8 cellular contexts compared by ENCODE assay signal in genomic region chr1:115138973-115139372, GRCh38. TPM values are rescaled to one million over a fixed set of nuclear protein-coding genes. Genes with fewer than 3 reads are reported as not detected.
A peak's percentile ranks its signal among the peaks of the same experiment; 100 is the strongest.
DNase-seq lines count a peak whose midpoint lies in the region; ATAC-seq and TF ChIP-seq lines count a peak whose summit lies in the region.

No MANE protein-coding gene starts in this region.

- ATAC-seq in GM21447 (IDR thresholded peaks at IDR 0.05; ENCODE audit: unreplicated experiment), result peak; percentile 86
- peak; percentile 61 to 67 for ATAC-seq in naive B cell (ENCODE audit: low read depth in 2 of 2)
- ATAC-seq in stimulated activated effector memory CD8-positive, alpha-beta T cell treated with anti-CD3 and anti-CD28 coated beads, Interleukin-12 subunit alpha, Interleukin-12 subunit beta, amount 100 ng/mL, for 72 hours, result peak; percentile 82

- DNase-seq in Caco-2 (peak; percentile 76), KBM-7 (peak; percentile 75), activated T-cell treated with anti-CD3 and anti-CD28 coated beads for 24 hours (ENCODE audit: low read depth) (peak; percentile 43), erythroblast (lab: John Stamatoyannopoulos, UW) (peak; percentile 77 to 89), naive B cell (peak; percentile 3)
- peak; percentile 44 to 74 for DNase-seq in stimulated activated effector memory CD8-positive, alpha-beta T cell treated with anti-CD3 and anti-CD28 coated beads, Interleukin-12 subunit alpha, Interleukin-12 subunit beta, amount 100 ng/mL, for 72 hours (ENCODE audit: low spot score in 2 of 2)

- H3K36me3 Mint-ChIP-seq in Caco-2 (ENCODE audit: insufficient read depth, unreplicated experiment), result no peaks in the 10 kb centered on the region
- no peaks in the 10 kb centered on the region for H3K36me3 Mint-ChIP-seq in naive B cell
- H3K36me3 Mint-ChIP-seq in stimulated activated effector memory CD8-positive, alpha-beta T cell treated with anti-CD3 and anti-CD28 coated beads, Interleukin-12 subunit alpha, Interleukin-12 subunit beta, amount 100 ng/mL, for 72 hours, result no peaks in the 10 kb centered on the region

- TF ChIP-seq CTCF in Caco-2 (IDR thresholded peaks at IDR 0.05; ENCODE audit: insufficient read depth in 1 of 2, low read depth in 1 of 2, low read length in 1 of 2, severe bottlenecking in 1 of 2, unreplicated experiment in 1 of 2) (peak; percentile 66 to 73), OCI-LY3 (IDR thresholded peaks at IDR 0.05; ENCODE audit: low read depth, low read length) (peak; percentile 73)

- H2AFZ ChIP-seq in OCI-LY3 (ENCODE audit: low read depth, low read length), result peak overlapping the region; percentile 77; the same call in 1 of the 2 replicates

- POLR2A ChIA-PET in Caco-2 (lab: Charles Lee), result no interaction called here

- H3K9me3 ChIP-seq in Caco-2 (no peaks in the 10 kb centered on the region), OCI-LY3 (ENCODE audit: insufficient read depth, low read length) (no peaks in the 10 kb centered on the region)

- H3K4me3 Mint-ChIP-seq in Caco-2 (ENCODE audit: unreplicated experiment) (no peak overlapping the region), naive B cell (peak overlapping the region in 4 of 8 donors; percentile 29 to 73 (median 56))
- H3K4me3 Mint-ChIP-seq in stimulated activated effector memory CD8-positive, alpha-beta T cell treated with anti-CD3 and anti-CD28 coated beads, Interleukin-12 subunit alpha, Interleukin-12 subunit beta, amount 100 ng/mL, for 72 hours, result no peak overlapping the region

- no peaks in the 10 kb centered on the region for H3K36me3 ChIP-seq in Caco-2 (ENCODE audit: control insufficient read depth, insufficient read depth, low read length)
- no peaks in the 10 kb centered on the region for H3K36me3 ChIP-seq in OCI-LY3 (replicated peaks; ENCODE audit: low read depth, low read length)

- H3K27me3 Mint-ChIP-seq in Caco-2 (ENCODE audit: insufficient read depth, unreplicated experiment) (no peaks in the 10 kb centered on the region), naive B cell (peaks cover 44 to 73% (median 57%) of the 10 kb centered on the region in 3 donors)

- CTCF ChIA-PET in Caco-2 (lab: Charles Lee), result interaction anchor here (0.5 to 2.1 kb wide), 3 partner anchors 14 to 457 kb away, joined by 5 to 7 read pairs (median 6); no protein-coding TSS in a partner anchor

- peaks cover 13% of the 10 kb centered on the region for H3K4me1 ChIP-seq in Caco-2
- no peaks in the 10 kb centered on the region for H3K4me1 ChIP-seq in OCI-LY3 (ENCODE audit: low read length)

- H3K4me2 ChIP-seq in OCI-LY3 (ENCODE audit: low read length), result peak overlapping the region; percentile 79

- no peaks in the 10 kb centered on the region for H3K27me3 ChIP-seq in Caco-2 (replicated peaks; ENCODE audit: control insufficient read depth, insufficient read depth, low read length)
- H3K27me3 ChIP-seq in OCI-LY3 (ENCODE audit: low read depth, low read length), result no peaks in the 10 kb centered on the region; the same call in 1 of the 2 replicates

- no peak for TF ChIP-seq POLR2A in erythroblast (IDR thresholded peaks at IDR 0.05; ENCODE audit: low read length)

- H3K4me1 Mint-ChIP-seq in Caco-2 (ENCODE audit: low read depth, unreplicated experiment), result peaks cover 29% of the 10 kb centered on the region
- H3K4me1 Mint-ChIP-seq in naive B cell, result peaks cover 0 to 8% (median 5%) of the 10 kb centered on the region in 3 donors
- H3K4me1 Mint-ChIP-seq in stimulated activated effector memory CD8-positive, alpha-beta T cell treated with anti-CD3 and anti-CD28 coated beads, Interleukin-12 subunit alpha, Interleukin-12 subunit beta, amount 100 ng/mL, for 72 hours, result peaks cover 9% of the 10 kb centered on the region

- no peak overlapping the region for H3K9ac ChIP-seq in OCI-LY3 (ENCODE audit: low read length)

- in situ Hi-C loops in KBM-7 (cut with MboI; ENCODE audit: low pct_unique_long_range_greater_than_20kb, low sequenced_read_pairs), result loop anchor here (10.0 to 25.0 kb wide), 2 partner anchors 456 to 623 kb away; partner anchors contain the start of gene CASQ2

- no peak overlapping the region for H3K4me3 ChIP-seq in Caco-2 (ENCODE audit: low read depth, low read length)
- peak overlapping the region; percentile 63 for H3K4me3 ChIP-seq in OCI-LY3 (ENCODE audit: low read length)

- no peaks in the 10 kb centered on the region for H4K20me1 ChIP-seq in OCI-LY3 (ENCODE audit: insufficient read depth, low read length)

- intact Hi-C loops in Caco-2 (cut with micrococcal nuclease; ENCODE audit: unreplicated experiment), result loop anchor here (1.0 to 2.0 kb wide), 4 partner anchors 44 to 458 kb away; no protein-coding TSS in a partner anchor

- H3K79me2 ChIP-seq in OCI-LY3 (ENCODE audit: low read length), result no peaks in the 10 kb centered on the region

- no TSS peak for BruUV-seq in Caco-2 (replicated peaks; lab: Mats Ljungman, UMichigan)

- H3K9me3 Mint-ChIP-seq in Caco-2 (ENCODE audit: unreplicated experiment) (peaks cover 9% of the 10 kb centered on the region), naive B cell (no peaks in the 10 kb centered on the region)
- no peaks in the 10 kb centered on the region for H3K9me3 Mint-ChIP-seq in stimulated activated effector memory CD8-positive, alpha-beta T cell treated with anti-CD3 and anti-CD28 coated beads, Interleukin-12 subunit alpha, Interleukin-12 subunit beta, amount 100 ng/mL, for 72 hours

- H3K27ac Mint-ChIP-seq in Caco-2 (ENCODE audit: unreplicated experiment), result no peak overlapping the region
- peak overlapping the region in 1 of 6 donors; percentile 6 for H3K27ac Mint-ChIP-seq in naive B cell
- no peak overlapping the region for H3K27ac Mint-ChIP-seq in stimulated activated effector memory CD8-positive, alpha-beta T cell treated with anti-CD3 and anti-CD28 coated beads, Interleukin-12 subunit alpha, Interleukin-12 subunit beta, amount 100 ng/mL, for 72 hours

- H3K27ac ChIP-seq in OCI-LY3 (ENCODE audit: low read length), result no peak overlapping the region

RNA-seq across cellular contexts. Expression of gene TSPAN2, which starts 49.7 kb away (rescaled TPM):
- total RNA-seq in Caco-2 (2022), result 6.8 and 6.9 TPM in 2 replicates
- polyA plus RNA-seq in naive B cell (ENCODE audit: low read depth in 6 of 6), result under 1 TPM in 4 of 6 donors, not detected in 2; 0.15 to 0.38 (median 0.23) TPM

Comparison
In these comparisons a context has a peak if more than half of its experiments do, and no peak if none do; other contexts are left out.
1. DNase-seq: peak in every context shown above with its lines; median percentile 83 in erythroblast; 76 in Caco-2; 75 in KBM-7; 59 in stimulated activated effector memory CD8-positive, alpha-beta T cell treated with anti-CD3 and anti-CD28 coated beads, Interleukin-12 subunit alpha, Interleukin-12 subunit beta, amount 100 ng/mL, for 72 hours; 43 in activated T-cell treated with anti-CD3 and anti-CD28 coated beads for 24 hours; 3 in naive B cell.